Comparison of ENCODE assay signal across 7 cellular contexts in the genomic region with DNA sequence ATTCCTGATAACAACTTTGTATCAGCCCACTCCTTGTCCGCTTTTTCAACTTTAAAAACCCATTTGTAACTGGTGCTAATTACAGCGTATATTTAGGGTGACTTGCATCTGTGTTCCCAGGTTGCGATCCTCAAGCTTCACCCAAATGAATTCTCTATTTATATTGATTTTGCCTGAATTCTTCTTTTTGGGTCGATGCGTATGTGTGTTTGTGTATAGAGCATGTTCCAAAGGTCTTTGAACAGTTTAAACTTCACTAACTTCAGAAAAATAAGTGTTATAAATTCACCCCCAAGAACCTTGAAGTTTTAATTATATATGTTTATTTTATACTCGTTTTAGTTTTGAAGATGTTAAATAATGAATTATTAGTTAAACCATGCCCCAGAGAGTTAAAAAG. TPM values are rescaled to one million over a fixed set of nuclear protein-coding genes. Genes with fewer than 3 reads are reported as not detected.
"Had no signal": no experiment of that assay in that cellular context is flagged by ENCODE, and none has a peak within 500 bp of the region (broad histone marks: within the 10 kb centered on the region; RNA-seq: fewer than 3 reads in every experiment).

No MANE protein-coding gene starts in this region.

- H3K4me3 ChIP-seq: GM23338 had no signal

- H3K9me3 Mint-ChIP-seq: GM23338 had no signal

- DNase-seq: H9, HCEC 1CT, KBM-7 had no signal

- H3K4me1 Mint-ChIP-seq: GM23338, H9, IgD-negative memory B cell had no signal

- H3K4me3 Mint-ChIP-seq: GM23338, H9, IgD-negative memory B cell had no signal

- ATAC-seq: GM23338 had no signal

- H3K27ac Mint-ChIP-seq: GM23338 had no signal

RNA-seq across cellular contexts. Expression of a gene that starts 16.1 kb away (rescaled TPM):
- total RNA-seq: GM23338, H1, H9, HT-29 had no signal
- polyA plus RNA-seq: GM23338, H1, IgD-negative memory B cell had no signal

RNA-seq across cellular contexts. Expression of a gene that starts 31.2 kb away (rescaled TPM):
- total RNA-seq: GM23338, H1, H9, HT-29 had no signal
- polyA plus RNA-seq: GM23338, H1, IgD-negative memory B cell had no signal
